In the genomic region with DNA sequence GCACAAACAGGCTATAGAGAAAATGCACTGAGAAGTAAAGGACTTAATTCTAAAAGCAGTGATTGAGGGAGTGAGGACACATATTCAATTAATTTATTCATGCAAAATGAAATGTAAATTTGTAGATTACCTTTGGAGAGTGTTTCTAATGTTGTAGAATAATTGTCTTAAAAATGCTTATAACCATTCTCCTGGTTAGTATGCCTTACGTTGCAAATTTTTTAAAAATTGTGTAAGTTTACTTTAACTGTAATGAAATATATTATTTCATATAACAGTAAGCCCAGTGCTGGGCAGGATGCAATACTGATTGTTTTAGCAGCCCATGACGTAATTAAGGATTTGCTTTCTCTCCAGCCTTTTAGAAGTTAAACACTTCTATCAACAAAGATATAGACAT, we compare ENCODE assay signal across 11 cellular contexts. TPM values are rescaled to one million over a fixed set of nuclear protein-coding genes. Genes with fewer than 3 reads are reported as not detected.
"Had no signal": no experiment of that assay in that cellular context is flagged by ENCODE, and none has a peak within 500 bp of the region (broad histone marks: within the 10 kb centered on the region; RNA-seq: fewer than 3 reads in every experiment).

No MANE protein-coding gene starts in this region.

- H3K9me3 ChIP-seq: HAP-1 had no signal

- H3K27ac Mint-ChIP-seq: HFFc6, IgD-negative memory B cell had no signal

- H3K4me1 Mint-ChIP-seq: IgD-negative memory B cell had no signal

- H3K27ac ChIP-seq: GM23248, HL-60 had no signal

- H3K4me1 ChIP-seq: HAP-1 had no signal

- H3K4me3 Mint-ChIP-seq: HFFc6, IgD-negative memory B cell had no signal

- ATAC-seq: HCT116 had no signal

- DNase-seq: GM23248, GOT3, H7, HFFc6, KG1 had no signal

- H2AFZ ChIP-seq: GM23248 had no signal

- H3K4me3 ChIP-seq: GM23248, HAP-1 had no signal

- H3K9ac ChIP-seq: GM23248 had no signal

- H3K36me3 ChIP-seq: HAP-1 had no signal

- H3K36me3 Mint-ChIP-seq: IgD-negative memory B cell had no signal

RNA-seq across cellular contexts. Expression of gene OR52E1, which starts 26.6 kb away (rescaled TPM):
- total RNA-seq: GM23248, H4, H7, HFFc6, HT1080 had no signal
- polyA plus RNA-seq: GM23248, IgD-negative memory B cell had no signal

RNA-seq across cellular contexts. Expression of gene OR52E2, which starts 36.6 kb away (rescaled TPM):
- total RNA-seq: GM23248, H7, HFFc6, HT1080 had no signal
- polyA plus RNA-seq: GM23248, IgD-negative memory B cell had no signal

RNA-seq across cellular contexts. Expression of gene OR52A5, which starts 42.1 kb away (rescaled TPM):
- total RNA-seq: GM23248, H4, HFFc6, HT1080 had no signal
- polyA plus RNA-seq: GM23248, IgD-negative memory B cell had no signal

RNA-seq across cellular contexts. Expression of gene OR52J3, which starts 49.7 kb away (rescaled TPM):
- total RNA-seq: GM23248, H4, H7, HFFc6, HT1080 had no signal
- polyA plus RNA-seq: GM23248, IgD-negative memory B cell had no signal

RNA-seq across cellular contexts. Expression of gene OR52A1, which starts 58.5 kb away (rescaled TPM):
- total RNA-seq: GM23248, H4, HFFc6, HT1080 had no signal
- polyA plus RNA-seq: GM23248, IgD-negative memory B cell had no signal
